In the genomic region with DNA sequence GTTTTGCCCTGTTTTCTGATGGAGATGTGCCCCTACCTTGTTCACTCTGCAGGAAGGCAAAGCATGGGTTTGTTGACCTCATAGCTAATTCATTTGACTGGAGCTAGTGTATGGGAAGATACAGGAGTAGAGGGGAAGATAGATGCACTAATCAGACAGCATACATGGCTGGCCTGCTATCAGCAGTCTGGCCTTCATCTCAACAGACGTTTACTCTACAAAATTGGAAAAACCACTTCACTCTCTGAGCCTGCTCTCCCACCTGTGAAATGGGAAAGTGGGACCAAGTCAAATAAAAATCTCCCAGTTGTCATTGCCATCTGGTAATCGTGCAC, we compare ENCODE assay signal across 15 cellular contexts.
DNase-seq lines count a peak whose midpoint lies in the region; ATAC-seq and TF ChIP-seq lines count a peak whose summit lies in the region.
"Had no signal": no experiment of that assay in that cellular context is flagged by ENCODE, and none has a peak within 500 bp of the region (broad histone marks: within the 10 kb centered on the region; RNA-seq: fewer than 3 reads in every experiment).

No MANE protein-coding gene starts in this region.

- H3K4me1 ChIP-seq in neutrophil (ENCODE audit: control insufficient read depth in 1 of 2, insufficient read depth in 1 of 2, low read depth in 1 of 2, low read length in 1 of 2) = peaks cover 0 to 60% of the 10 kb centered on the region in 2 experiments

- CTCF ChIA-PET in activated CD4-positive, alpha-beta memory T cell treated with anti-CD3 and anti-CD28 coated beads, Interleukin-2, amount 10 ng/mL, durations not matched to agents 7 days and 5 days (lab: Charles Lee) = interaction anchor here (0.5 to 1.1 kb wide), 3 partner anchors 74 to 445 kb away, joined by 3 to 4 read pairs (median 3); no protein-coding TSS in a partner anchor
- CTCF ChIA-PET in activated CD4-positive, alpha-beta memory T cell treated with anti-CD3 and anti-CD28 coated beads for 36 hours (lab: Charles Lee) = interaction anchor here (0.7 to 1.0 kb wide), 2 partner anchors 79 to 192 kb away, joined by 3 read pairs; no protein-coding TSS in a partner anchor

- H3K4me1 Mint-ChIP-seq in activated CD4-positive, alpha-beta memory T cell treated with anti-CD3 and anti-CD28 coated beads, Interleukin-2, amount 10 ng/mL, durations not matched to agents 7 days and 5 days = peaks cover 69% of the 10 kb centered on the region
- H3K4me1 Mint-ChIP-seq in activated CD4-positive, alpha-beta memory T cell treated with anti-CD3 and anti-CD28 coated beads for 36 hours (ENCODE audit: low read depth) = peaks cover 57% of the 10 kb centered on the region
- H3K4me1 Mint-ChIP-seq in type B pancreatic cell (ENCODE audit: unreplicated experiment) = peaks cover 30% of the 10 kb centered on the region

- POLR2A ChIA-PET in activated CD4-positive, alpha-beta memory T cell treated with anti-CD3 and anti-CD28 coated beads, Interleukin-2, amount 10 ng/mL, durations not matched to agents 7 days and 5 days (lab: Charles Lee) = interaction anchor here (1.1 to 2.1 kb wide), 5 partner anchors 8 to 219 kb away, joined by 3 to 7 read pairs (median 5); no protein-coding TSS in a partner anchor
- POLR2A ChIA-PET in activated CD4-positive, alpha-beta memory T cell treated with anti-CD3 and anti-CD28 coated beads for 36 hours (lab: Charles Lee) = no interaction called here

- H3K36me3 ChIP-seq in neutrophil = no peaks in the 10 kb centered on the region
- H3K36me3 ChIP-seq: heart left ventricle had no signal

- intact Hi-C loops in activated CD4-positive, alpha-beta memory T cell treated with anti-CD3 and anti-CD28 coated beads for 36 hours (cut with micrococcal nuclease) = no loop called here

- peak overlapping the region; percentile 77 for H3K27ac Mint-ChIP-seq in activated CD4-positive, alpha-beta memory T cell treated with anti-CD3 and anti-CD28 coated beads, Interleukin-2, amount 10 ng/mL, durations not matched to agents 7 days and 5 days
- no peak overlapping the region for H3K27ac Mint-ChIP-seq in activated CD4-positive, alpha-beta memory T cell treated with anti-CD3 and anti-CD28 coated beads for 36 hours
- H3K27ac Mint-ChIP-seq in type B pancreatic cell = no peak overlapping the region
- H3K27ac Mint-ChIP-seq: activated naive CD8-positive, alpha-beta T cell had no signal

- no peaks in the 10 kb centered on the region for H3K9me3 ChIP-seq in neutrophil

- peaks cover 13% of the 10 kb centered on the region for H3K36me3 Mint-ChIP-seq in activated CD4-positive, alpha-beta memory T cell treated with anti-CD3 and anti-CD28 coated beads, Interleukin-2, amount 10 ng/mL, durations not matched to agents 7 days and 5 days (ENCODE audit: low read depth)
- no peaks in the 10 kb centered on the region for H3K36me3 Mint-ChIP-seq in activated CD4-positive, alpha-beta memory T cell treated with anti-CD3 and anti-CD28 coated beads for 36 hours
- no peaks in the 10 kb centered on the region for H3K36me3 Mint-ChIP-seq in type B pancreatic cell
- H3K36me3 Mint-ChIP-seq: activated naive CD8-positive, alpha-beta T cell had no signal

- ATAC-seq in GM21723 (IDR thresholded peaks at IDR 0.05; ENCODE audit: unreplicated experiment) = peak; percentile 34
- ATAC-seq in HG03432 (IDR thresholded peaks at IDR 0.05; ENCODE audit: unreplicated experiment) = peak; percentile 27
- ATAC-seq in HG03520 (IDR thresholded peaks at IDR 0.05; ENCODE audit: unreplicated experiment) = no peak
- ATAC-seq: heart left ventricle, left lobe of liver had no signal

- peak overlapping the region; percentile 35 for H3K27ac ChIP-seq in neutrophil
- H3K27ac ChIP-seq: GM23248 had no signal

- TF ChIP-seq CTCF in neutrophil (IDR thresholded peaks at IDR 0.05) (no peak), type B pancreatic cell (conservative IDR thresholded peaks at IDR 0.05) (no peak)

- H3K27me3 ChIP-seq in neutrophil = no peaks in the 10 kb centered on the region

- H3K4me3 Mint-ChIP-seq in activated CD4-positive, alpha-beta memory T cell treated with anti-CD3 and anti-CD28 coated beads, Interleukin-2, amount 10 ng/mL, durations not matched to agents 7 days and 5 days = no peak overlapping the region
- H3K4me3 Mint-ChIP-seq in activated CD4-positive, alpha-beta memory T cell treated with anti-CD3 and anti-CD28 coated beads for 36 hours = no peak overlapping the region
- no peak overlapping the region for H3K4me3 Mint-ChIP-seq in type B pancreatic cell
- H3K4me3 Mint-ChIP-seq: activated naive CD8-positive, alpha-beta T cell had no signal

- no peak for DNase-seq in activated CD4-positive, alpha-beta memory T cell treated with anti-CD3 and anti-CD28 coated beads, Interleukin-2, amount 10 ng/mL, durations not matched to agents 7 days and 5 days
- DNase-seq in activated CD4-positive, alpha-beta memory T cell treated with anti-CD3 and anti-CD28 coated beads for 36 hours = no peak
- DNase-seq in type B pancreatic cell (ENCODE audit: extremely low spot score, unreplicated experiment) = no peak
- no peak for DNase-seq in cortex of kidney (lab: John Stamatoyannopoulos, UW)
- DNase-seq: cerebellar nuclear complex, DMS 273 treated with DMSO at 0.1 percent for 48 hours, GM23248, heart left ventricle, NCI-H2171 had no signal

- peaks cover 17% of the 10 kb centered on the region for H3K27me3 Mint-ChIP-seq in activated CD4-positive, alpha-beta memory T cell treated with anti-CD3 and anti-CD28 coated beads, Interleukin-2, amount 10 ng/mL, durations not matched to agents 7 days and 5 days
- H3K27me3 Mint-ChIP-seq in activated CD4-positive, alpha-beta memory T cell treated with anti-CD3 and anti-CD28 coated beads for 36 hours = peaks cover 2% of the 10 kb centered on the region
- no peaks in the 10 kb centered on the region for H3K27me3 Mint-ChIP-seq in type B pancreatic cell

- peaks cover 2% of the 10 kb centered on the region for H3K9me3 Mint-ChIP-seq in activated CD4-positive, alpha-beta memory T cell treated with anti-CD3 and anti-CD28 coated beads, Interleukin-2, amount 10 ng/mL, durations not matched to agents 7 days and 5 days
- H3K9me3 Mint-ChIP-seq in activated CD4-positive, alpha-beta memory T cell treated with anti-CD3 and anti-CD28 coated beads for 36 hours = no peaks in the 10 kb centered on the region
- no peaks in the 10 kb centered on the region for H3K9me3 Mint-ChIP-seq in type B pancreatic cell

- no peak overlapping the region for H3K4me3 ChIP-seq in neutrophil (ENCODE audit: low read depth in 1 of 2, low read length in 1 of 2)
- H3K4me3 ChIP-seq: GM23248, heart left ventricle had no signal
